Comparison of ENCODE assay signal across 22 cellular contexts in the genomic region with DNA sequence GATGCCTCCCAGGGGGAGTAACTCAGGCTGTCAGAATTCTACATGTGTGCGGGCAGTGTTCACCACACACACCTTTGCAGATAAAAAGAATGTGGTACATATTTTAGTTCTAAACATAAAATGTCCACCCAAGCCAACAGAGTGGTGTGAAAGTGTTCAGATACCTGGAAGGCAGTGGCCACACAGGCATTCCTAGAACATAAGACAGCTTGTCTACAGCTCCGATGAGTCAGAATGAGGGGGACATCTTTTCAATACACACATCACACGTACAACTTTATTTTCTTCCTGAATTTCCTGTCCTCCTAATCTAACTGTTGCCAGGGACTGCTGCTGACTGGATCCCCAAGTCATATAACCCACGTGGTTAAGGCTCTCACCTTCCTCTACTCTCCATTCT.
DNase-seq lines count a peak whose midpoint lies in the region; ATAC-seq and TF ChIP-seq lines count a peak whose summit lies in the region.
"Had no signal": no experiment of that assay in that cellular context is flagged by ENCODE, and none has a peak within 500 bp of the region (broad histone marks: within the 10 kb centered on the region; RNA-seq: fewer than 3 reads in every experiment).

No MANE protein-coding gene starts in this region.

- H3K27ac ChIP-seq in IMR-90 (ENCODE audit: insufficient read depth, low read length) (no peak overlapping the region), brain microvascular endothelial cell (no peak overlapping the region)
- H3K27ac ChIP-seq: colonic mucosa, pancreas had no signal

- H2BK120ac ChIP-seq in IMR-90 (ENCODE audit: low read depth, low read length), result peak overlapping the region; percentile 33; the same call in 1 of the 2 replicates

- no CpG with 5 or more reads among the region's 4 CpGs for WGBS in IMR-90 (ENCODE audit: extremely low coverage in 2 of 2, insufficient read length in 1 of 2), 2 experiments

- peaks cover 13% of the 10 kb centered on the region; the same call in 1 of the 2 replicates for H4K20me1 ChIP-seq in IMR-90 (ENCODE audit: insufficient read depth, low read length)

- H3K4me1 ChIP-seq in IMR-90 (ENCODE audit: control insufficient read depth, insufficient read depth, low read length), result peaks cover 7% of the 10 kb centered on the region
- H3K4me1 ChIP-seq: colonic mucosa, pancreas had no signal

- TF ChIP-seq POLR2A in IMR-90 (IDR thresholded peaks at IDR 0.05; ENCODE audit: low read depth, low read length), result no peak

- dilution Hi-C loops in IMR-90 (cut with HindIII; ENCODE audit: low sequenced_read_pairs, unreplicated experiment), result no loop called here

- H4K91ac ChIP-seq in IMR-90 (ENCODE audit: insufficient read depth, low read depth, low read length), result no peak overlapping the region

- H2BK20ac ChIP-seq in IMR-90 (ENCODE audit: low read depth, low read length), result no peak overlapping the region; the same call in 1 of the 2 replicates

- intact Hi-C loops in IMR-90 (cut with micrococcal nuclease), result no loop called here

- H3K79me1 ChIP-seq in IMR-90 (ENCODE audit: low read depth in 1 of 2, low read length in 2 of 2), result peaks cover 23 to 26% of the 10 kb centered on the region in 2 experiments

- 0 out of 2 replicates have a peak overlapping the region, but pooled peaks have one; percentile 15 for H3K4ac ChIP-seq in IMR-90 (ENCODE audit: low read depth, low read length)

- CTCF ChIA-PET in IMR-90 (lab: Yijun Ruan, JAX), result no interaction called here

- DNase-seq in AG08395 (ENCODE audit: low spot score), result peak; percentile 24
- DNase-seq in IMR-90, result peak; percentile 79
- DNase-seq in brain microvascular endothelial cell, result peak; percentile 67
- DNase-seq in kidney glomerular epithelial cell (lab: John Stamatoyannopoulos, UW), result peak; percentile 62
- no peak for DNase-seq in NCI-H2107 treated with DMSO at 0.1 percent for 48 hours (lab: John Stamatoyannopoulos, UW; ENCODE audit: unreplicated experiment)
- DNase-seq: ACHN; activated CD4-positive, alpha-beta T cell treated with anti-CD3 and anti-CD28 coated beads, Interleukin-2, amount 50 U/mL, for 1 hour; activated T-cell treated with anti-CD3 and anti-CD28 coated beads, Interleukin-2, amount 50 U/mL, for 1 hour; colonic mucosa; H9; head of caudate nucleus; KBM-7; mucosa of descending colon; pancreas; SIG-M5; stimulated activated CD4-positive, alpha-beta T cell treated with anti-CD3 and anti-CD28 coated beads, Interleukin-12 subunit alpha, Interleukin-12 subunit beta, amount 100 ng/mL, for 4 hours; stimulated activated naive CD8-positive, alpha-beta T cell treated with anti-CD3 and anti-CD28 coated beads, Interleukin-15, Interleukin-2, amounts not matched to agents 100 U/mL and 50 U/mL, for 24 hours; T1000 had no signal

- peaks cover 7% of the 10 kb centered on the region for H3K9me1 ChIP-seq in IMR-90 (ENCODE audit: insufficient read depth, low read length)

- no TSS peak for BruUV-seq in IMR-90 (replicated peaks; lab: Mats Ljungman, UMichigan)

- peak; percentile 53; the same call in 1 of the 2 replicates for ATAC-seq in IMR-90 (ENCODE audit: low read depth)
- no peak for ATAC-seq in HG02588 (IDR thresholded peaks at IDR 0.05; ENCODE audit: unreplicated experiment)
- no peak for ATAC-seq in HG03039 (IDR thresholded peaks at IDR 0.05; ENCODE audit: unreplicated experiment)
- ATAC-seq in HG02763 (IDR thresholded peaks at IDR 0.05; ENCODE audit: unreplicated experiment), result no peak
- ATAC-seq: GM12878; mucosa of descending colon; pancreas; stimulated activated naive CD8-positive, alpha-beta T cell treated with anti-CD3 and anti-CD28 coated beads, Interleukin-15, Interleukin-2, amounts not matched to agents 100 U/mL and 50 U/mL, for 24 hours had no signal

- H3K4me2 ChIP-seq in IMR-90 (ENCODE audit: low read depth, low read length), result no peak overlapping the region

- no peak overlapping the region for H3K18ac ChIP-seq in IMR-90 (ENCODE audit: low read depth, low read length)

- no peak overlapping the region for H4K5ac ChIP-seq in IMR-90 (ENCODE audit: low read depth, low read length)

- H2BK5ac ChIP-seq in IMR-90 (ENCODE audit: low read depth, low read length, poor library complexity, severe bottlenecking), result no peak overlapping the region

- H3K56ac ChIP-seq in IMR-90 (ENCODE audit: extremely low read depth, insufficient read depth, low read length), result no peak overlapping the region

- in situ Hi-C loops in IMR-90 (cut with MboI; ENCODE audit: low sequenced_read_pairs), result no loop called here
- in situ Hi-C loops in brain microvascular endothelial cell (cut with HindIII; ENCODE audit: low pct_ligation_motif_present, low sequenced_read_pairs), result no loop called here

- H3K4me3 ChIP-seq in IMR-90 (ENCODE audit: insufficient read depth, low read depth, low read length) (no peak overlapping the region), brain microvascular endothelial cell (ENCODE audit: low read depth, low read length) (no peak overlapping the region)
- H3K4me3 ChIP-seq: colonic mucosa, GM12878, mucosa of descending colon, pancreas had no signal

- H3K9ac ChIP-seq in IMR-90 (ENCODE audit: low read depth, low read length), result no peak overlapping the region

- H3K14ac ChIP-seq in IMR-90 (replicated peaks; ENCODE audit: low read depth, low read length), result peak overlapping the region; percentile 48; the same call in 1 of the 2 replicates

- H3K23ac ChIP-seq in IMR-90 (ENCODE audit: low read depth, low read length), result no peak overlapping the region

- TF ChIP-seq RAD21 in IMR-90 (IDR thresholded peaks at IDR 0.05; ENCODE audit: low read length), result no peak

- H2AK9ac ChIP-seq in IMR-90 (replicated peaks; ENCODE audit: low read depth, low read length, poor library complexity), result peak overlapping the region; percentile 77

- no peak overlapping the region for H2AFZ ChIP-seq in IMR-90 (replicated peaks; ENCODE audit: low read length, poor library complexity)

- POLR2A ChIA-PET in IMR-90 (lab: Charles Lee; ENCODE audit: unreplicated experiment), result interaction anchor here (0.6 kb wide), 1 partner anchor 8 kb away, joined by 3 read pairs; no protein-coding TSS in a partner anchor

- H3K27me3 ChIP-seq in IMR-90 (ENCODE audit: control insufficient read depth, insufficient read depth, low read length) (no peaks in the 10 kb centered on the region), brain microvascular endothelial cell (replicated peaks) (no peaks in the 10 kb centered on the region)
- H3K27me3 ChIP-seq: colonic mucosa, pancreas had no signal

- H3K9me3 ChIP-seq in IMR-90 (ENCODE audit: control insufficient read depth, insufficient read depth, low read length), result no peaks in the 10 kb centered on the region
- H3K9me3 ChIP-seq: colonic mucosa, mucosa of descending colon, pancreas had no signal

- H3K36me3 ChIP-seq in IMR-90 (ENCODE audit: control insufficient read depth, insufficient read depth, low read length) (peaks cover 4% of the 10 kb centered on the region), brain microvascular endothelial cell (replicated peaks) (no peaks in the 10 kb centered on the region)
- H3K36me3 ChIP-seq: colonic mucosa, pancreas had no signal

- H4K8ac ChIP-seq in IMR-90 (ENCODE audit: low read depth in 2 of 2, low read length in 2 of 2), result peak overlapping the region in 1 of 2 experiments; percentile 53; a peak in 1 of 4 replicates

- H2BK15ac ChIP-seq in IMR-90 (ENCODE audit: low read depth, low read length), result no peak overlapping the region

- no peak for TF ChIP-seq CTCF in IMR-90 (conservative IDR thresholded peaks at IDR 0.05; ENCODE audit: low read depth, low read length)
- TF ChIP-seq CTCF in brain microvascular endothelial cell (IDR thresholded peaks at IDR 0.05; ENCODE audit: low read depth, low read length, missing control alignments), result no peak

- 0 out of 2 replicates have a peak overlapping the region, but pooled peaks have one; percentile 55 for H2AK5ac ChIP-seq in IMR-90 (ENCODE audit: low read depth, low read length)

TF ChIP-seq in IMR-90, 13 proteins besides CTCF, POLR2A, EP300 and RAD21:
- TF ChIP-seq MAZ (IDR thresholded peaks at IDR 0.05; ENCODE audit: borderline replicate concordance, low read depth, low read length), result no peak
- no peak for TF ChIP-seq CHD1 (IDR thresholded peaks at IDR 0.05; ENCODE audit: low read depth, low read length)
- no peak for TF ChIP-seq MXI1 (IDR thresholded peaks at IDR 0.05; ENCODE audit: borderline replicate concordance, low read depth, low read length)
